In genomic region chr9:134215709-134216448, GRCh38 we compare ENCODE assay signal across 11 cellular contexts. TPM values are rescaled to one million over a fixed set of nuclear protein-coding genes. Genes with fewer than 3 reads are reported as not detected.
A peak's percentile ranks its signal among the peaks of the same experiment; 100 is the strongest.
DNase-seq lines count a peak whose midpoint lies in the region; TF ChIP-seq lines count a peak whose summit lies in the region.
"Had no signal": no experiment of that assay in that cellular context is flagged by ENCODE, and none has a peak within 500 bp of the region (broad histone marks: within the 10 kb centered on the region; RNA-seq: fewer than 3 reads in every experiment).

No MANE protein-coding gene starts in this region.

- TF ChIP-seq CTCF in Peyer's patch (IDR thresholded peaks at IDR 0.05) (no peak), BE2C (IDR thresholded peaks at IDR 0.05; ENCODE audit: low read depth, low read length) (no peak)

- peak overlapping the region; percentile 77 for H2AFZ ChIP-seq in neuronal stem cell (ENCODE audit: low read length)

- peak overlapping the region; percentile 63 to 90 (median 85); a peak in 21 of 22 replicates for H3K9ac ChIP-seq in BLaER1 treated with 17β-estradiol and CSF1 and Interleukin-3, amounts not matched to agents 10 nM and 100 nM
- no peak overlapping the region for H3K9ac ChIP-seq in neuronal stem cell (ENCODE audit: low read depth, low read length, poor library complexity)

- no CpG with 5 or more reads among the region's 30 CpGs for WGBS in neuronal stem cell (ENCODE audit: extremely low coverage in 2 of 2, insufficient read length in 2 of 2, insufficient replicate concordance in 1 of 2), 2 donors

- H3K23ac ChIP-seq in neuronal stem cell (ENCODE audit: low read depth, low read length, poor library complexity): no peak overlapping the region

- H3K4me1 ChIP-seq in BLaER1 treated with 17β-estradiol and CSF1 and Interleukin-3, amounts not matched to agents 10 nM and 100 nM: peaks cover 68 to 100% (median 100%) of the 10 kb centered on the region in 10 experiments
- peaks cover 0 to 13% (median 0%) of the 10 kb centered on the region in 4 donors for H3K4me1 ChIP-seq in Peyer's patch
- peaks cover 22 to 40% of the 10 kb centered on the region in 2 donors for H3K4me1 ChIP-seq in neuronal stem cell (ENCODE audit: control insufficient read depth in 2 of 2, insufficient read depth in 1 of 2, low read depth in 1 of 2, low read length in 2 of 2)
- H3K4me1 ChIP-seq in BE2C: no peaks in the 10 kb centered on the region; the same call in 1 of the 2 replicates

- H3K4me3 ChIP-seq in BLaER1 treated with 17β-estradiol and CSF1 and Interleukin-3, amounts not matched to agents 10 nM and 100 nM: peak overlapping the region in 2 of 10 experiments; percentile 23 to 37; a peak in 4 of 20 replicates
- H3K4me3 ChIP-seq in Peyer's patch: no peak overlapping the region
- H3K4me3 ChIP-seq in neuronal stem cell (ENCODE audit: low read length in 2 of 2): no peak overlapping the region
- H3K4me3 ChIP-seq in BE2C (ENCODE audit: low read depth, low read length): no peak overlapping the region

- no peak overlapping the region for H3K4ac ChIP-seq in neuronal stem cell (ENCODE audit: low read length)

- no peaks in the 10 kb centered on the region for H3K27me3 ChIP-seq in BLaER1 treated with 17β-estradiol and CSF1 and Interleukin-3, amounts not matched to agents 10 nM and 100 nM
- H3K27me3 ChIP-seq in Peyer's patch: no peaks in the 10 kb centered on the region
- H3K27me3 ChIP-seq in neuronal stem cell (ENCODE audit: control insufficient read depth in 3 of 3, insufficient read depth in 3 of 3, low read depth in 1 of 3, low read length in 3 of 3): no peaks in the 10 kb centered on the region
- H3K27me3 ChIP-seq in BE2C: no peaks in the 10 kb centered on the region

- peak overlapping the region; percentile 19 for H2BK15ac ChIP-seq in neuronal stem cell (ENCODE audit: low read length)

- no peak overlapping the region for H2BK12ac ChIP-seq in neuronal stem cell (ENCODE audit: low read length)

- H3K4me2 ChIP-seq in BLaER1 treated with 17β-estradiol and CSF1 and Interleukin-3, amounts not matched to agents 10 nM and 100 nM: peak overlapping the region; percentile 81 to 94 (median 86)
- H3K4me2 ChIP-seq in neuronal stem cell (ENCODE audit: insufficient read depth, low read length, poor library complexity, severe bottlenecking): no peak overlapping the region

- peak overlapping the region; percentile 73 to 99 (median 95) for H3K27ac ChIP-seq in BLaER1 treated with 17β-estradiol and CSF1 and Interleukin-3, amounts not matched to agents 10 nM and 100 nM
- H3K27ac ChIP-seq in Peyer's patch (peak overlapping the region; percentile 55 to 86 (median 72)), neuronal stem cell (replicated peaks; ENCODE audit: low read length) (no peak overlapping the region)

- TF ChIP-seq POLR2A in Peyer's patch (IDR thresholded peaks at IDR 0.05): no peak

- no peaks in the 10 kb centered on the region for H3K36me3 ChIP-seq in BLaER1 treated with 17β-estradiol and CSF1 and Interleukin-3, amounts not matched to agents 10 nM and 100 nM
- H3K36me3 ChIP-seq in Peyer's patch (no peaks in the 10 kb centered on the region), neuronal stem cell (replicated peaks in 1 of 2; ENCODE audit: control insufficient read depth in 2 of 2, insufficient read depth in 2 of 2, low read length in 2 of 2) (no peaks in the 10 kb centered on the region), BE2C (no peaks in the 10 kb centered on the region)

- no peak overlapping the region for H2BK5ac ChIP-seq in neuronal stem cell (ENCODE audit: low read length)

- no peak overlapping the region for H4K8ac ChIP-seq in neuronal stem cell (ENCODE audit: low read depth, low read length)

- H3K79me1 ChIP-seq in neuronal stem cell (ENCODE audit: low read depth, low read length): no peaks in the 10 kb centered on the region

- DNase-seq in Peyer's patch: no peak
- DNase-seq in fibroblast of peridontal ligament (ENCODE audit: extremely low read depth): peak; percentile 6
- no peak for DNase-seq in neuronal stem cell (ENCODE audit: low spot score)
- DNase-seq in BE2C: no peak
- no peak for DNase-seq in AML-193 (lab: John Stamatoyannopoulos, UW)
- no peak for DNase-seq in activated T-cell treated with anti-CD3 and anti-CD28 coated beads, Interleukin-2, amount 50 U/mL, for 1 hour
- no peak for DNase-seq in NCI-H187 (lab: John Stamatoyannopoulos, UW)
- DNase-seq: activated CD4-positive, alpha-beta memory T cell treated with anti-CD3 and anti-CD28 coated beads for 36 hours; NCI-H1436 had no signal

- peak overlapping the region; percentile 3 for H3K14ac ChIP-seq in neuronal stem cell (ENCODE audit: low read length)

- H2BK120ac ChIP-seq in neuronal stem cell (ENCODE audit: low read depth, low read length): no peak overlapping the region

- peak overlapping the region; percentile 58 for H2AK5ac ChIP-seq in neuronal stem cell (ENCODE audit: low read depth, low read length)

- peaks cover 0 to 7% (median 0%) of the 10 kb centered on the region in 11 experiments; a peak in 5 of 22 replicates for H3K9me3 ChIP-seq in BLaER1 treated with 17β-estradiol and CSF1 and Interleukin-3, amounts not matched to agents 10 nM and 100 nM (replicated peaks in 1 of 11)
- H3K9me3 ChIP-seq in Peyer's patch (no peaks in the 10 kb centered on the region), neuronal stem cell (replicated peaks in 1 of 2; ENCODE audit: control insufficient read depth in 2 of 2, insufficient read depth in 1 of 2, low read depth in 1 of 2, low read length in 2 of 2) (peaks cover 0 to 5% of the 10 kb centered on the region in 2 donors), BE2C (0 out of 2 replicates have a peak, but pooled peaks cover 2% of the 10 kb centered on the region)

- H3K18ac ChIP-seq in neuronal stem cell (ENCODE audit: low read length): peak overlapping the region; percentile 76

- H4K20me1 ChIP-seq in BLaER1 treated with 17β-estradiol and CSF1 and Interleukin-3, amounts not matched to agents 10 nM and 100 nM: no peaks in the 10 kb centered on the region

- no peak overlapping the region for H4K91ac ChIP-seq in neuronal stem cell (ENCODE audit: low read depth, low read length, poor library complexity)

RNA-seq across cellular contexts. Expression of gene RNU6ATAC, which starts 51.5 kb away (rescaled TPM):
- not detected for total RNA-seq in Peyer's patch
- polyA plus RNA-seq in neuronal stem cell (2013, experiment 1 of 2): not detected
- not detected for polyA plus RNA-seq in neuronal stem cell (2013, experiment 2 of 2)
- 32.9 TPM for polyA plus RNA-seq in BE2C (2012; ENCODE audit: insufficient read depth, insufficient read length, low read depth)
- total RNA-seq: glomerular endothelial cell had no signal
